ENCODE assay signal across 1 cellular context in genomic region chr2:172734711-172735645, GRCh38.
TF ChIP-seq lines count a peak whose summit lies in the region.

No MANE protein-coding gene starts in this region.

TF ChIP-seq in HEK293, 187 proteins besides CTCF, POLR2A, EP300 and RAD21 (continued from another document):
- TF ChIP-seq ZBTB49 (tag by site-specific recombination; IDR thresholded peaks at IDR 0.05; ENCODE audit: low read depth) (no peak), ZNF341 (tag by site-specific recombination; IDR thresholded peaks at IDR 0.05; ENCODE audit: low read depth) (no peak), ZNF660 (tag by site-specific recombination; IDR thresholded peaks at IDR 0.05) (no peak), FEZF1 (tag by site-specific recombination; IDR thresholded peaks at IDR 0.05) (no peak), ZNF514 (tag by site-specific recombination; IDR thresholded peaks at IDR 0.05) (no peak), ZNF335 (tag by site-specific recombination; conservative IDR thresholded peaks at IDR 0.05) (peak; percentile 48), ZBTB44 (tag by site-specific recombination; IDR thresholded peaks at IDR 0.05) (no peak), ZNF76 (tag by site-specific recombination; IDR thresholded peaks at IDR 0.05; ENCODE audit: borderline replicate concordance, low read depth) (no peak), ZNF280D (tag by site-specific recombination; IDR thresholded peaks at IDR 0.05) (no peak), ZNF221 (tag by site-specific recombination; IDR thresholded peaks at IDR 0.05; ENCODE audit: borderline replicate concordance) (no peak), ZNF398 (tag by site-specific recombination; IDR thresholded peaks at IDR 0.05) (0 out of 2 replicates have a peak, but pooled peaks have one; percentile 20), ZNF596 (tag by site-specific recombination; IDR thresholded peaks at IDR 0.05) (no peak), ZNF600 (tag by site-specific recombination; IDR thresholded peaks at IDR 0.05) (peak; percentile 49; the same call in 1 of the 2 replicates), ZNF555 (tag by site-specific recombination; conservative IDR thresholded peaks at IDR 0.05) (no peak), ZNF624 (tag by site-specific recombination; IDR thresholded peaks at IDR 0.05) (no peak), YY1 (tag by site-specific recombination; IDR thresholded peaks at IDR 0.05) (no peak), ZNF513 (tag by site-specific recombination; IDR thresholded peaks at IDR 0.05) (0 out of 2 replicates have a peak, but pooled peaks have one; percentile 24), REPIN1 (tag by site-specific recombination; IDR thresholded peaks at IDR 0.05; ENCODE audit: low read depth) (no peak), ZNF138 (tag by site-specific recombination; IDR thresholded peaks at IDR 0.05; ENCODE audit: borderline replicate concordance) (no peak), ZNF558 (tag by site-specific recombination; IDR thresholded peaks at IDR 0.05) (no peak), KLF7 (tag by site-specific recombination; IDR thresholded peaks at IDR 0.05; ENCODE audit: borderline replicate concordance) (no peak), ZNF560 (tag by site-specific recombination; IDR thresholded peaks at IDR 0.05; ENCODE audit: borderline replicate concordance) (no peak), ZNF654 (tag by site-specific recombination; IDR thresholded peaks at IDR 0.05; ENCODE audit: low read depth) (no peak), TSHZ1 (tag by site-specific recombination; IDR thresholded peaks at IDR 0.05; ENCODE audit: borderline replicate concordance) (no peak), ZBTB48 (tag by site-specific recombination; IDR thresholded peaks at IDR 0.05) (no peak), ZNF704 (tag by site-specific recombination; IDR thresholded peaks at IDR 0.05) (no peak), PRDM2 (tag by site-specific recombination; IDR thresholded peaks at IDR 0.05; ENCODE audit: borderline replicate concordance) (no peak), ZNF18 (tag by site-specific recombination; IDR thresholded peaks at IDR 0.05) (no peak)
TF ChIP-seq in HEK293: peak in this region for 4.
